ENCODE assay signal across 8 cellular contexts in the genomic region with DNA sequence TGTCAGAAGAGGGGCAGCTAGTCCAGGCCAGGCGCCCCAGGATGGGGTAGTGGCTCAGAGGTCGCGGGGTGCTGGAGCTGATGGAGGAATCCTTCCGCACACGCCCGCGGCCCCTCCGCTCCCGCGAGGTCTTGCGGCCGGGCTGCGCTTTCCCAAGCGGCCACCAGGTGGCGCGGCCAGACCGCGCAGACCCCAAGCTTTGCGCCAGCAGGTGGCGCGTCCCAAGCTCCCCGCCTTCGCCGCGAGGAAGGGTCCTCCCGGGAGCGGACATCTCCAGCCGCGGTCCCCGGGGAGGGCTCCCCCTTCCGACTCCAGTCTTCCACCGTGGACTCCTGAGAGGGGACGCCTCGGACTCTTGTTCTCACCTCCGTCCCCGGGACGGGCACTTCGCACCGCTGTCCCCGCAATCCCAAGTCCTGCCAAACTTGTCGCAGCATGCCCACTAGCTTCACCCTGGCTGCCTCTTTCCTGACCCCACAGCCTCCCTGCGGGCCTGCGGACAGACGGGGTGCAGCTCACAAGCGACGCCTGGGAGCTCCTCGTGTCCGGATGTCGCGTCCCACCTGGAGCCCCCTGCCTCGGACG. TPM values are rescaled to one million over a fixed set of nuclear protein-coding genes. Genes with fewer than 3 reads are reported as not detected.
DNase-seq lines count a peak whose midpoint lies in the region; ATAC-seq and TF ChIP-seq lines count a peak whose summit lies in the region.

No MANE protein-coding gene starts in this region.

- H3K4me3 ChIP-seq in AG04449 (ENCODE audit: low read depth, low read length), result peak overlapping the region; percentile 67
- H3K4me3 ChIP-seq in mononuclear cell (ENCODE audit: low read length), result peak overlapping the region; percentile 40

- no peak overlapping the region for H3K27ac Mint-ChIP-seq in activated CD8-positive, alpha-beta memory T cell treated with anti-CD3 and anti-CD28 coated beads, Interleukin-2, amount 10 ng/mL, durations not matched to agents 7 days and 5 days
- no peak overlapping the region for H3K27ac Mint-ChIP-seq in endothelial cell (ENCODE audit: unreplicated experiment)

- H3K4me1 Mint-ChIP-seq in activated CD8-positive, alpha-beta memory T cell treated with anti-CD3 and anti-CD28 coated beads, Interleukin-2, amount 10 ng/mL, durations not matched to agents 7 days and 5 days, result peaks cover 7% of the 10 kb centered on the region
- H3K4me1 Mint-ChIP-seq in endothelial cell (ENCODE audit: unreplicated experiment), result no peaks in the 10 kb centered on the region

- peaks cover 34% of the 10 kb centered on the region for H3K27me3 Mint-ChIP-seq in activated CD8-positive, alpha-beta memory T cell treated with anti-CD3 and anti-CD28 coated beads, Interleukin-2, amount 10 ng/mL, durations not matched to agents 7 days and 5 days
- peaks cover 14% of the 10 kb centered on the region for H3K27me3 Mint-ChIP-seq in endothelial cell (ENCODE audit: unreplicated experiment)

- no peaks in the 10 kb centered on the region for H3K36me3 Mint-ChIP-seq in activated CD8-positive, alpha-beta memory T cell treated with anti-CD3 and anti-CD28 coated beads, Interleukin-2, amount 10 ng/mL, durations not matched to agents 7 days and 5 days
- no peaks in the 10 kb centered on the region for H3K36me3 Mint-ChIP-seq in endothelial cell (ENCODE audit: low read depth, unreplicated experiment)

- TF ChIP-seq CTCF in AG04449 (IDR thresholded peaks at IDR 0.05; ENCODE audit: insufficient read depth, low read length, missing control alignments), result peak; percentile 100
- TF ChIP-seq CTCF in endothelial cell (IDR thresholded peaks at IDR 0.05; ENCODE audit: unreplicated experiment), result peak; percentile 100

- peaks cover 8% of the 10 kb centered on the region for H3K27me3 ChIP-seq in mononuclear cell (ENCODE audit: insufficient read depth, low read length)

- CTCF ChIA-PET in AG04449 (lab: Yijun Ruan, JAX), result interaction anchor here (0.6 to 9.7 kb wide), 82 partner anchors 9 to 1243 kb away, joined by 3 to 267 read pairs (median 5); a partner anchor contains a TSS
- CTCF ChIA-PET in activated CD8-positive, alpha-beta memory T cell treated with anti-CD3 and anti-CD28 coated beads, Interleukin-2, amount 10 ng/mL, durations not matched to agents 7 days and 5 days (lab: Charles Lee), result interaction anchor here (0.6 to 4.3 kb wide), 63 partner anchors 9 to 1243 kb away, joined by 3 to 126 read pairs (median 4); a partner anchor contains a TSS

- peak overlapping the region; percentile 66 for H3K4me3 Mint-ChIP-seq in activated CD8-positive, alpha-beta memory T cell treated with anti-CD3 and anti-CD28 coated beads, Interleukin-2, amount 10 ng/mL, durations not matched to agents 7 days and 5 days
- H3K4me3 Mint-ChIP-seq in endothelial cell (ENCODE audit: unreplicated experiment), result peak overlapping the region; percentile 65

- peak; percentile 57 for ATAC-seq in GM18519 (IDR thresholded peaks at IDR 0.05; ENCODE audit: low FRiP score, unreplicated experiment)
- ATAC-seq in HG03095 (IDR thresholded peaks at IDR 0.05; ENCODE audit: unreplicated experiment), result peak; percentile 83
- peak; percentile 86 for ATAC-seq in activated CD8-positive, alpha-beta memory T cell treated with anti-CD3 and anti-CD28 coated beads, Interleukin-2, amount 10 ng/mL, durations not matched to agents 7 days and 5 days

- POLR2A ChIA-PET in AG04449 (lab: Yijun Ruan, JAX), result no interaction called here

- H3K4me1 ChIP-seq in mononuclear cell (ENCODE audit: insufficient read depth, low read length), result peaks cover 17% of the 10 kb centered on the region

- peaks cover 2% of the 10 kb centered on the region for H3K9me3 Mint-ChIP-seq in activated CD8-positive, alpha-beta memory T cell treated with anti-CD3 and anti-CD28 coated beads, Interleukin-2, amount 10 ng/mL, durations not matched to agents 7 days and 5 days (ENCODE audit: low read depth)
- H3K9me3 Mint-ChIP-seq in endothelial cell (ENCODE audit: unreplicated experiment), result no peaks in the 10 kb centered on the region

- H3K9me3 ChIP-seq in mononuclear cell (ENCODE audit: low read depth, low read length), result no peaks in the 10 kb centered on the region

- no peak for DNase-seq in AG04449 (ENCODE audit: low read depth, low spot score)
- peak; percentile 30 for DNase-seq in NCI-H526 treated with DMSO at 0.1 percent for 48 hours (lab: John Stamatoyannopoulos, UW)
- DNase-seq in activated CD8-positive, alpha-beta memory T cell treated with anti-CD3 and anti-CD28 coated beads, Interleukin-2, amount 10 ng/mL, durations not matched to agents 7 days and 5 days, result peak; percentile 67
- peak; percentile 88 for DNase-seq in endothelial cell (ENCODE audit: low spot score)
- peak; percentile 44 to 51 for DNase-seq in stimulated activated CD8-positive, alpha-beta memory T cell treated with anti-CD3 and anti-CD28 coated beads, Interleukin-15, amount 100 ng/mL, for 48 hours (ENCODE audit: low read depth in 2 of 2)

RNA-seq across cellular contexts. Expression of a gene that starts 19.4 kb away (rescaled TPM):
- total RNA-seq in activated CD8-positive, alpha-beta memory T cell treated with anti-CD3 and anti-CD28 coated beads, Interleukin-2, amount 10 ng/mL, durations not matched to agents 7 days and 5 days, result not detected
- total RNA-seq in endothelial cell (ENCODE audit: unreplicated experiment) (0.31 TPM), mononuclear cell (not detected)

RNA-seq across cellular contexts. Expression of a gene that starts 24.2 kb away (rescaled TPM):
- total RNA-seq in activated CD8-positive, alpha-beta memory T cell treated with anti-CD3 and anti-CD28 coated beads, Interleukin-2, amount 10 ng/mL, durations not matched to agents 7 days and 5 days, result not detected
- total RNA-seq in endothelial cell (ENCODE audit: unreplicated experiment), result 1.3 TPM
- 2.8 TPM for total RNA-seq in mononuclear cell
